25 cellular contexts compared by ENCODE assay signal in genomic region chr5:89003563-89004036, GRCh38.
"Had no signal": no experiment of that assay in that cellular context is flagged by ENCODE, and none has a peak within 500 bp of the region (broad histone marks: within the 10 kb centered on the region; RNA-seq: fewer than 3 reads in every experiment).

No MANE protein-coding gene starts in this region.

- DNase-seq: dermis blood vessel endothelial cell; effector memory CD4-positive, alpha-beta T cell; foreskin keratinocyte; left cardiac atrium; small intestine; stimulated activated CD4-positive, alpha-beta T cell treated with anti-CD3 and anti-CD28 coated beads, Interleukin-12 subunit alpha, Interleukin-12 subunit beta, amount 100 ng/mL, for 4 hours; stimulated activated CD4-positive, alpha-beta T cell treated with anti-CD3 and anti-CD28 coated beads, Interleukin-1b, Interleukin-23, amount 100 ng/mL, for 48 hours; stimulated activated CD4-positive, alpha-beta T cell treated with anti-CD3 and anti-CD28 coated beads, Interleukin-4, amount 100 ng/mL, for 1 hour; stimulated activated CD8-positive, alpha-beta memory T cell treated with anti-CD3 and anti-CD28 coated beads, Interleukin-4, amount 100 ng/mL, for 48 hours; stimulated activated naive CD4-positive, alpha-beta T cell treated with Interleukin-2 at 50 U/mL for 16 hours; stomach; tibial artery had no signal

- ATAC-seq: foreskin keratinocyte; gastroesophageal sphincter; heart left ventricle; left cardiac atrium; left lung; natural killer cell treated with Interleukin-12 subunit alpha and Interleukin-12 subunit beta and Interleukin-15 and Interleukin-18, amount 100 ng/mL, for 72 hours; right lobe of liver had no signal

- H3K9me3 ChIP-seq: neutrophil, pancreas, right lobe of liver, tibial artery had no signal

- H3K4me3 Mint-ChIP-seq: natural killer cell treated with Interleukin-12 subunit alpha and Interleukin-12 subunit beta and Interleukin-15 and Interleukin-18, amount 100 ng/mL, for 72 hours; neural crest cell; type B pancreatic cell had no signal

- H3K4me3 ChIP-seq: coronary artery, esophagus muscularis mucosa, gastroesophageal sphincter, heart left ventricle, hepatocyte, left lung, pancreas, right lobe of liver, stomach, tibial artery had no signal

- H3K36me3 ChIP-seq: esophagus muscularis mucosa, gastroesophageal sphincter, heart left ventricle, left lung, neutrophil, pancreas, right lobe of liver, stomach, tibial artery had no signal

- H3K27me3 ChIP-seq: esophagus muscularis mucosa, foreskin keratinocyte, gastroesophageal sphincter, heart left ventricle, hepatocyte, left lung, neutrophil, right lobe of liver, stomach, tibial artery had no signal

- H3K36me3 Mint-ChIP-seq: natural killer cell treated with Interleukin-12 subunit alpha and Interleukin-12 subunit beta and Interleukin-15 and Interleukin-18, amount 100 ng/mL, for 72 hours; type B pancreatic cell had no signal

- H3K27ac ChIP-seq: coronary artery, esophagus muscularis mucosa, foreskin keratinocyte, gastroesophageal sphincter, heart left ventricle, hepatocyte, left lung, neutrophil, pancreas, right lobe of liver, stomach, tibial artery had no signal

- H3K27ac Mint-ChIP-seq: natural killer cell treated with Interleukin-12 subunit alpha and Interleukin-12 subunit beta and Interleukin-15 and Interleukin-18, amount 100 ng/mL, for 72 hours; progenitor cell of endocrine pancreas; type B pancreatic cell had no signal

- H3K4me1 ChIP-seq: esophagus muscularis mucosa, foreskin keratinocyte, gastroesophageal sphincter, heart left ventricle, left lung, pancreas, right lobe of liver, stomach, tibial artery had no signal

- H3K4me1 Mint-ChIP-seq: neural crest cell had no signal

- H3K9me3 Mint-ChIP-seq: natural killer cell treated with Interleukin-12 subunit alpha and Interleukin-12 subunit beta and Interleukin-15 and Interleukin-18, amount 100 ng/mL, for 72 hours had no signal
